14 cellular contexts compared by ENCODE assay signal in the genomic region with DNA sequence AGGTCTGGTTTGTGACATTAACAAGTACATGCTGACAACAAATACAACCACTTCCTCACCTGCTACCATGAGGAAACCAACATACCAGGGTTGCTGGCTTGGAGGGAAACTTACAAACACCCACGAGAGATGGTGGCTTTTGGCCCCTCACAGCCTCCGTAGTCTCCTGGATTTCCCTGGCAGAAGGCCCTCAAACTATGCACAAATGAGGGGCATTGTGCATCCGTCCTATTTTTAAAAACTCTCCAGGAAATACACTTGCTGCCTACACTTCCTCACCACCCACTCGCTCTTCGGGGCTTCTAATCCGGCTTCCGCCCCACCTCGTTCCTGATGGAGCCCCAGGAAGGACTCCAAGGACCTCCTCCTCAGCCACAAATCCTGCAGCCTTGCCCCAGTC.
DNase-seq lines count a peak whose midpoint lies in the region; ATAC-seq and TF ChIP-seq lines count a peak whose summit lies in the region.
"Had no signal": no experiment of that assay in that cellular context is flagged by ENCODE, and none has a peak within 500 bp of the region (broad histone marks: within the 10 kb centered on the region; RNA-seq: fewer than 3 reads in every experiment).

No MANE protein-coding gene starts in this region.

- no peak overlapping the region for H3K4me2 ChIP-seq in trophoblast cell (ENCODE audit: low read length)
- H3K4me2 ChIP-seq: neural progenitor cell had no signal

- no peak overlapping the region for H4K91ac ChIP-seq in trophoblast cell (ENCODE audit: low read depth, low read length)

- no peak overlapping the region for H2BK120ac ChIP-seq in trophoblast cell (ENCODE audit: insufficient read depth, low read length, poor library complexity)

- no peak overlapping the region for H4K8ac ChIP-seq in trophoblast cell (ENCODE audit: low read depth, low read length)

- no peak overlapping the region for H3K4ac ChIP-seq in trophoblast cell (ENCODE audit: low read depth, low read length)

- H3K23ac ChIP-seq in trophoblast cell (ENCODE audit: low read length) = no peak overlapping the region

- H3K9ac ChIP-seq in trophoblast cell (ENCODE audit: low read length) = no peak overlapping the region
- H3K9ac ChIP-seq: neural progenitor cell had no signal

- H3K4me1 ChIP-seq in BE2C (no peaks in the 10 kb centered on the region), trophoblast cell (ENCODE audit: control insufficient read depth in 1 of 2, insufficient read depth in 2 of 2, low read length in 2 of 2) (no peaks in the 10 kb centered on the region)
- H3K4me1 ChIP-seq: colonic mucosa had no signal

- no CpG with 5 or more reads among the region's 8 CpGs for WGBS in trophoblast cell (ENCODE audit: extremely low coverage, insufficient coverage, insufficient read length)

- DNase-seq in GM20000 (ENCODE audit: low spot score) (peak; percentile 37), BE2C (no peak), trophoblast cell (no peak)
- peak; percentile 53 to 54 for DNase-seq in activated CD4-positive, alpha-beta T cell treated with anti-CD3 and anti-CD28 coated beads, Interleukin-2, amount 50 U/mL, for 48 hours
- peak; percentile 71 for DNase-seq in central memory CD4-positive, alpha-beta T cell
- no peak for DNase-seq in stimulated activated effector memory CD8-positive, alpha-beta T cell treated with anti-CD3 and anti-CD28 coated beads, Interleukin-12 subunit alpha, Interleukin-12 subunit beta, amount 100 ng/mL, for 72 hours (ENCODE audit: low spot score in 2 of 2)
- DNase-seq: colonic mucosa, DMS 273 treated with DMSO at 0.1 percent for 48 hours, KG1, NCI-H2171, OCI-M1, T-helper 9 cell had no signal

- H2AK5ac ChIP-seq in trophoblast cell (ENCODE audit: low read length) = no peak overlapping the region

- peaks cover 12% of the 10 kb centered on the region for H3K9me3 Mint-ChIP-seq in stimulated activated effector memory CD8-positive, alpha-beta T cell treated with anti-CD3 and anti-CD28 coated beads, Interleukin-12 subunit alpha, Interleukin-12 subunit beta, amount 100 ng/mL, for 72 hours
- H3K9me3 Mint-ChIP-seq: neural progenitor cell had no signal

- H3K36me3 ChIP-seq in BE2C (no peaks in the 10 kb centered on the region), trophoblast cell (ENCODE audit: control insufficient read depth in 1 of 2, insufficient read depth in 2 of 2, low read length in 2 of 2) (no peaks in the 10 kb centered on the region)
- H3K36me3 ChIP-seq: colonic mucosa, neural progenitor cell had no signal

- no peak overlapping the region for H2AFZ ChIP-seq in trophoblast cell (ENCODE audit: insufficient read depth, low read length, poor library complexity)
- H2AFZ ChIP-seq: neural progenitor cell had no signal

- no peaks in the 10 kb centered on the region for H3K36me3 Mint-ChIP-seq in stimulated activated effector memory CD8-positive, alpha-beta T cell treated with anti-CD3 and anti-CD28 coated beads, Interleukin-12 subunit alpha, Interleukin-12 subunit beta, amount 100 ng/mL, for 72 hours
- H3K36me3 Mint-ChIP-seq: neural progenitor cell had no signal

- no peaks in the 10 kb centered on the region for H3K79me1 ChIP-seq in trophoblast cell (ENCODE audit: low read length)

- peak overlapping the region; percentile 94 for H3K27ac Mint-ChIP-seq in stimulated activated effector memory CD8-positive, alpha-beta T cell treated with anti-CD3 and anti-CD28 coated beads, Interleukin-12 subunit alpha, Interleukin-12 subunit beta, amount 100 ng/mL, for 72 hours
- H3K27ac Mint-ChIP-seq: neural progenitor cell had no signal

- peaks cover 51% of the 10 kb centered on the region for H3K4me1 Mint-ChIP-seq in stimulated activated effector memory CD8-positive, alpha-beta T cell treated with anti-CD3 and anti-CD28 coated beads, Interleukin-12 subunit alpha, Interleukin-12 subunit beta, amount 100 ng/mL, for 72 hours

- H3K4me3 Mint-ChIP-seq in stimulated activated effector memory CD8-positive, alpha-beta T cell treated with anti-CD3 and anti-CD28 coated beads, Interleukin-12 subunit alpha, Interleukin-12 subunit beta, amount 100 ng/mL, for 72 hours = peak overlapping the region; percentile 64
- H3K4me3 Mint-ChIP-seq: neural progenitor cell had no signal

- H3K79me2 ChIP-seq in trophoblast cell (ENCODE audit: control insufficient read depth, insufficient read depth, low read length, poor library complexity) = no peaks in the 10 kb centered on the region

- H4K12ac ChIP-seq in trophoblast cell (ENCODE audit: low read depth, low read length) = no peak overlapping the region

- no peaks in the 10 kb centered on the region for H3K27me3 ChIP-seq in BE2C
- no peaks in the 10 kb centered on the region for H3K27me3 ChIP-seq in trophoblast cell (ENCODE audit: insufficient read depth, low read length)
- H3K27me3 ChIP-seq: colonic mucosa had no signal

- H3K9me3 ChIP-seq in BE2C = no peaks in the 10 kb centered on the region
- H3K9me3 ChIP-seq in trophoblast cell (ENCODE audit: insufficient read depth, low read depth, low read length) = no peaks in the 10 kb centered on the region
- H3K9me3 ChIP-seq: colonic mucosa had no signal

- TF ChIP-seq CTCF in GM20000 (IDR thresholded peaks at IDR 0.05; ENCODE audit: extremely low read depth, missing control alignments) = no peak
- TF ChIP-seq CTCF in BE2C (IDR thresholded peaks at IDR 0.05; ENCODE audit: low read depth, low read length) = no peak

- no peak overlapping the region for H3K27ac ChIP-seq in trophoblast cell (ENCODE audit: low read depth, low read length)
- H3K27ac ChIP-seq: colonic mucosa, neural progenitor cell had no signal

- ATAC-seq in stimulated activated effector memory CD8-positive, alpha-beta T cell treated with anti-CD3 and anti-CD28 coated beads, Interleukin-12 subunit alpha, Interleukin-12 subunit beta, amount 100 ng/mL, for 72 hours = peak; percentile 48
- no peak for ATAC-seq in GM21737 (IDR thresholded peaks at IDR 0.05; ENCODE audit: unreplicated experiment)

- no peak overlapping the region for H2BK12ac ChIP-seq in trophoblast cell (ENCODE audit: low read length)

- H3K4me3 ChIP-seq in BE2C (ENCODE audit: low read depth, low read length) (no peak overlapping the region), trophoblast cell (ENCODE audit: low read depth, low read length) (no peak overlapping the region)
- H3K4me3 ChIP-seq: colonic mucosa, neural progenitor cell had no signal

- no peak overlapping the region for H3K18ac ChIP-seq in trophoblast cell (ENCODE audit: low read length)

- no peak overlapping the region for H2BK5ac ChIP-seq in trophoblast cell (ENCODE audit: low read depth, low read length, poor library complexity)

- H3K14ac ChIP-seq in trophoblast cell (ENCODE audit: low read length) = no peak overlapping the region

Comparison
In these comparisons a context has a peak if more than half of its experiments do, and no peak if none do; other contexts are left out.
1. DNase-seq: peak in GM20000 (single experiment), activated CD4-positive, alpha-beta T cell treated with anti-CD3 and anti-CD28 coated beads, Interleukin-2, amount 50 U/mL, for 48 hours (2 of 2) and central memory CD4-positive, alpha-beta T cell (single experiment); none in stimulated activated effector memory CD8-positive, alpha-beta T cell treated with anti-CD3 and anti-CD28 coated beads, Interleukin-12 subunit alpha, Interleukin-12 subunit beta, amount 100 ng/mL, for 72 hours (0 of 2), BE2C (single experiment) and trophoblast cell (0 of 2).